ENCODE assay signal across 8 cellular contexts in the genomic region with DNA sequence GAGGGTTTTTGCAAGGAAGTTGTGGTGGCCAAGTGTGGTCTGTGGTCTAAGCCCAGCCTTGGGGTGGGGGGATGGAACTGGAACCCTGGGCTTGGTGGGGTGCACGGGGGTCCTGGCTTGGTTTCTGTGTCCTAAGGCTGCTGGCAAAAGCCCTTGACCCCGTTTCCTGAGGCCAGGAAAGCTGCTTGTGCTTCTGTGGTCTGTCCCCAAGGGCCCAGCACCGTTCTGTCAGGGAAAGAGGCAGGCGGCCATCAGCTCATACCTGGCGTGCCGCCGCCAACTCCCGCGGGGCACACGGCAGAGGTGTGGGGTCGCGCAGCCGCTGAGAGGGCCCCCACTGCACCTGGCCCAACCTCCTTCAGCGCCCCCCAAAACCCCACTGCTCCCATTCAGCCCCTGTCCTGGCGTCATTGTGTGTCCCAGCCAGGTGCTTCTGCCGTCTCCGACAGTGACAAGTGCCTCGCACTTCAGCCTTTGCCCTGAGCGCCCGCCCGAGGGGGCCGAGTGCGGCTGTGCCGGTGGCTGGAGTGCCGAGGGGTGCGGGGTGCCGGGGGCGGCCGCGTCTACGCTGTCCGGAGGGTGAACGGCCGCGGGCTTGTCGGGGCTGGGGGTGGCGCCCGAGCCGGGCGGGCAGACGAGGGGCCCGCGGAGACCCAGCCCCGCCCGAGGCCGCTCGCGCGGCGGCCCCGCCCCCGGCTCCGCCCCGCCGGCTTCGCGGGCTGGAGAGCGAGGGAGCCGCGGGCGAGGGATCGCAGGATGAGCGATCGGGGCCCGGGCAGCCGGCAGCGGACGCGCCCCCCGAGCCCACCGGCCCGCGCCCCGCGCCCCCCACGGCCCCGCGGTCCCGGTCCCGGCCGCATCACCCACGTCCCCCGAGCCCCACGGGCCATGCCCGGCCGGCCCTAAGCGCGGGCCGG. TPM values are rescaled to one million over a fixed set of nuclear protein-coding genes. Genes with fewer than 3 reads are reported as not detected.
DNase-seq lines count a peak whose midpoint lies in the region; ATAC-seq and TF ChIP-seq lines count a peak whose summit lies in the region.

Gene CNIH2, plus strand, starts transcription at position 701 of the 917 bp plus-strand sequence. CDS start 282 bp downstream, outside the sequence.

- H3K27ac ChIP-seq in mesenchymal stem cell (ENCODE audit: low read length, poor library complexity, severe bottlenecking): no peak within 1 kb of the TSS

- POLR2A ChIA-PET in BJ (lab: Charles Lee): no interaction called here

- H3K27me3 ChIP-seq in BJ (ENCODE audit: control insufficient read depth, insufficient read depth, low read length) (no peaks in the 10 kb centered on the region), H7 (ENCODE audit: control insufficient read depth, insufficient read depth, low read length) (peaks cover 3% of the 10 kb centered on the region; the same call in 1 of the 2 replicates), mesenchymal stem cell (ENCODE audit: control insufficient read depth in 1 of 2, insufficient read depth in 1 of 2, low read length in 2 of 2) (peaks cover 7 to 13% of the 10 kb centered on the region in 2 experiments)

- DNase-seq in BJ (ENCODE audit: low read depth): no peak
- peak; percentile 98 for DNase-seq in H7
- peak; percentile 39 for DNase-seq in T-helper 2 cell treated with Interferon-gamma antibody and Interleukin-4, amounts not matched to agents 5 μg/mL and 100 μg/mL, for 36 hours (ENCODE audit: low spot score)
- DNase-seq in chondrocyte (ENCODE audit: low spot score): no peak
- DNase-seq in mesenchymal stem cell: no peak
- no peak for DNase-seq in type B pancreatic cell (ENCODE audit: extremely low spot score, unreplicated experiment)

- H2BK12ac ChIP-seq in mesenchymal stem cell (ENCODE audit: low read length in 2 of 2): no peak within 1 kb of the TSS

- no peaks in the 10 kb centered on the region for H3K9me3 Mint-ChIP-seq in T-helper 2 cell treated with Interferon-gamma antibody and Interleukin-4, amounts not matched to agents 5 μg/mL and 100 μg/mL, for 36 hours
- H3K9me3 Mint-ChIP-seq in chondrocyte (ENCODE audit: low read depth) (no peaks in the 10 kb centered on the region), type B pancreatic cell (no peaks in the 10 kb centered on the region)

- H3K4me2 ChIP-seq in mesenchymal stem cell (ENCODE audit: low read length, poor library complexity, severe bottlenecking): peak within 1 kb of the TSS; percentile 79

- H3K4ac ChIP-seq in mesenchymal stem cell (ENCODE audit: low read depth in 1 of 2, low read length in 2 of 2): peak within 1 kb of the TSS in 1 of 2 experiments; percentile 27

- ATAC-seq in GM18867 (IDR thresholded peaks at IDR 0.05; ENCODE audit: unreplicated experiment): no peak
- no peak for ATAC-seq in HG02970 (IDR thresholded peaks at IDR 0.05; ENCODE audit: low FRiP score, unreplicated experiment)

- H3K9ac ChIP-seq in mesenchymal stem cell (ENCODE audit: low read length): peak within 1 kb of the TSS; percentile 26

- H4K8ac ChIP-seq in mesenchymal stem cell (ENCODE audit: low read length): no peak within 1 kb of the TSS

- peak within 1 kb of the TSS in 1 of 2 experiments; percentile 65 for H3K23ac ChIP-seq in mesenchymal stem cell (ENCODE audit: low read length in 2 of 2)

- peak within 1 kb of the TSS; percentile 27 for H2BK15ac ChIP-seq in mesenchymal stem cell (ENCODE audit: low read depth, poor library complexity, severe bottlenecking)

- H3K36me3 Mint-ChIP-seq in T-helper 2 cell treated with Interferon-gamma antibody and Interleukin-4, amounts not matched to agents 5 μg/mL and 100 μg/mL, for 36 hours (ENCODE audit: low read depth): peaks cover 17% of the 10 kb centered on the region
- H3K36me3 Mint-ChIP-seq in chondrocyte (ENCODE audit: low read depth) (peaks cover 15% of the 10 kb centered on the region), type B pancreatic cell (peaks cover 5% of the 10 kb centered on the region)

- H3K27me3 Mint-ChIP-seq in T-helper 2 cell treated with Interferon-gamma antibody and Interleukin-4, amounts not matched to agents 5 μg/mL and 100 μg/mL, for 36 hours (ENCODE audit: low read depth): peaks cover 10% of the 10 kb centered on the region
- H3K27me3 Mint-ChIP-seq in chondrocyte (ENCODE audit: low read depth): no peaks in the 10 kb centered on the region
- peaks cover 4% of the 10 kb centered on the region for H3K27me3 Mint-ChIP-seq in type B pancreatic cell

- peak within 1 kb of the TSS; percentile 22 for H3K4me3 ChIP-seq in BJ (ENCODE audit: low read depth, low read length)
- peak within 1 kb of the TSS; percentile 50 for H3K4me3 ChIP-seq in H7 (ENCODE audit: insufficient read depth, low read depth, low read length)
- peak within 1 kb of the TSS in 1 of 2 experiments; percentile 26 for H3K4me3 ChIP-seq in mesenchymal stem cell (ENCODE audit: insufficient read depth in 1 of 2, low read depth in 1 of 2, low read length in 2 of 2)

- no peak within 1 kb of the TSS for H4K91ac ChIP-seq in mesenchymal stem cell (ENCODE audit: low read length)

- H3K36me3 ChIP-seq in BJ (ENCODE audit: control insufficient read depth, insufficient read depth, low read length) (peaks cover 22% of the 10 kb centered on the region), H7 (replicated peaks; ENCODE audit: control insufficient read depth, insufficient read depth, low read length) (peaks cover 15% of the 10 kb centered on the region), mesenchymal stem cell (ENCODE audit: control insufficient read depth in 1 of 2, insufficient read depth in 2 of 2, low read depth in 1 of 2, low read length in 2 of 2) (peaks cover 37 to 43% of the 10 kb centered on the region in 2 experiments)

- peak within 1 kb of the TSS; percentile 49 for H3K27ac Mint-ChIP-seq in T-helper 2 cell treated with Interferon-gamma antibody and Interleukin-4, amounts not matched to agents 5 μg/mL and 100 μg/mL, for 36 hours
- H3K27ac Mint-ChIP-seq in chondrocyte (ENCODE audit: unreplicated experiment): no peak within 1 kb of the TSS
- no peak within 1 kb of the TSS for H3K27ac Mint-ChIP-seq in type B pancreatic cell

- CTCF ChIA-PET in BJ (lab: Yijun Ruan, JAX): interaction anchor here (0.8 to 1.0 kb wide), 2 partner anchors 9 to 10 kb away, joined by 3 read pairs; partner anchors contain the start of gene RAB1B

- no peaks in the 10 kb centered on the region for H3K9me3 ChIP-seq in mesenchymal stem cell (ENCODE audit: control insufficient read depth, low read length)

- no peak within 1 kb of the TSS for H2AK5ac ChIP-seq in mesenchymal stem cell (ENCODE audit: low read length, severe bottlenecking)

- TF ChIP-seq CTCF in BJ (IDR thresholded peaks at IDR 0.05; ENCODE audit: insufficient read depth, low read depth, low read length) (no peak), chondrocyte (IDR thresholded peaks at IDR 0.05) (no peak), type B pancreatic cell (conservative IDR thresholded peaks at IDR 0.05) (no peak)

- H2BK120ac ChIP-seq in mesenchymal stem cell (ENCODE audit: low read depth, low read length): no peak within 1 kb of the TSS

- H3K14ac ChIP-seq in mesenchymal stem cell (ENCODE audit: low read length in 2 of 2): peak within 1 kb of the TSS in 1 of 2 experiments; percentile 49

- peaks cover 9% of the 10 kb centered on the region for H3K4me1 Mint-ChIP-seq in T-helper 2 cell treated with Interferon-gamma antibody and Interleukin-4, amounts not matched to agents 5 μg/mL and 100 μg/mL, for 36 hours (ENCODE audit: low read depth)
- H3K4me1 Mint-ChIP-seq in chondrocyte (ENCODE audit: low read depth): peaks cover 15% of the 10 kb centered on the region
- peaks cover 21% of the 10 kb centered on the region for H3K4me1 Mint-ChIP-seq in type B pancreatic cell (ENCODE audit: unreplicated experiment)

- peaks cover 5% of the 10 kb centered on the region for H3K79me1 ChIP-seq in mesenchymal stem cell (replicated peaks; ENCODE audit: low read length, poor library complexity, severe bottlenecking)

- peak within 1 kb of the TSS; percentile 24 to 78 for H3K18ac ChIP-seq in mesenchymal stem cell (ENCODE audit: low read depth in 1 of 2, low read length in 2 of 2)

- H3K4me3 Mint-ChIP-seq in T-helper 2 cell treated with Interferon-gamma antibody and Interleukin-4, amounts not matched to agents 5 μg/mL and 100 μg/mL, for 36 hours: peak within 1 kb of the TSS; percentile 56
- peak within 1 kb of the TSS; percentile 58 for H3K4me3 Mint-ChIP-seq in chondrocyte (ENCODE audit: unreplicated experiment)
- H3K4me3 Mint-ChIP-seq in type B pancreatic cell: peak within 1 kb of the TSS; percentile 81

- 8% methylated on average over 62 of the region's 89 CpGs for WGBS in mesenchymal stem cell

- H3K4me1 ChIP-seq in mesenchymal stem cell (ENCODE audit: control insufficient read depth, insufficient read depth, low read depth, low read length): peaks cover 26% of the 10 kb centered on the region

- no peak within 1 kb of the TSS for H2BK5ac ChIP-seq in mesenchymal stem cell (ENCODE audit: low read depth, low read length, poor library complexity, severe bottlenecking)

- no peak within 1 kb of the TSS for H2AFZ ChIP-seq in mesenchymal stem cell (ENCODE audit: low read depth, low read length)

RNA-seq across cellular contexts. Expression of gene CNIH2, which starts in this region (rescaled TPM):
- polyA plus RNA-seq in BJ (2011; rRNA removed): 0.75 and 1.2 TPM in 2 replicates
- polyA minus RNA-seq in BJ (2011; rRNA and poly(A)+ RNA removed): 0.15 and 0.38 TPM in 2 replicates
- total RNA-seq in H7 (2014; rRNA removed; shearing (Covaris generic)): 3.5 and 12.0 TPM in 2 replicates
- 2.5 to 2.8 TPM (median 2.8 TPM) in 3 replicates for total RNA-seq in chondrocyte
- polyA plus RNA-seq in mesenchymal stem cell (2013, experiment 1 of 2): 0.77 TPM
- 0.84 TPM for polyA plus RNA-seq in mesenchymal stem cell (2013, experiment 2 of 2)
- total RNA-seq in type B pancreatic cell (ENCODE audit: low replicate concordance): 21.3 and 23.2 TPM in 2 replicates

Comparison
In these comparisons a context has a peak if more than half of its experiments do, and no peak if none do; other contexts are left out.
1. DNase-seq: peak in H7 (single experiment) and T-helper 2 cell treated with Interferon-gamma antibody and Interleukin-4, amounts not matched to agents 5 μg/mL and 100 μg/mL, for 36 hours (single experiment); none in BJ (single experiment), chondrocyte (single experiment), mesenchymal stem cell (single experiment) and type B pancreatic cell (single experiment).
2. Peak in every context shown above with its lines, with median percentiles within 50 percentile points of each other: H3K4me3 Mint-ChIP-seq.